ENCODE assay signal across 18 cellular contexts in genomic region chr1:173164686-173165085, GRCh38. TPM values are rescaled to one million over a fixed set of nuclear protein-coding genes. Genes with fewer than 3 reads are reported as not detected.
DNase-seq lines count a peak whose midpoint lies in the region; ATAC-seq and TF ChIP-seq lines count a peak whose summit lies in the region.
"Had no signal": no experiment of that assay in that cellular context is flagged by ENCODE, and none has a peak within 500 bp of the region (broad histone marks: within the 10 kb centered on the region; RNA-seq: fewer than 3 reads in every experiment).

No MANE protein-coding gene starts in this region.

- WGBS in neuronal stem cell (ENCODE audit: extremely low coverage in 2 of 2, insufficient read length in 2 of 2, insufficient replicate concordance in 1 of 2), 2 donors, result no CpG with 5 or more reads among the region's 7 CpGs
- WGBS in trophoblast cell (ENCODE audit: extremely low coverage, insufficient coverage, insufficient read length), result no CpG with 5 or more reads among the region's 7 CpGs

- H3K9me3 ChIP-seq in neuronal stem cell (replicated peaks in 1 of 2; ENCODE audit: control insufficient read depth in 2 of 2, insufficient read depth in 1 of 2, low read depth in 1 of 2, low read length in 2 of 2), result no peaks in the 10 kb centered on the region
- no peaks in the 10 kb centered on the region for H3K9me3 ChIP-seq in left lung
- H3K9me3 ChIP-seq in trophoblast cell (ENCODE audit: insufficient read depth, low read depth, low read length), result no peaks in the 10 kb centered on the region
- H3K9me3 ChIP-seq in left ventricle myocardium inferior (replicated peaks), result no peaks in the 10 kb centered on the region
- H3K9me3 ChIP-seq: BE2C, Caco-2 had no signal

- H3K4me1 ChIP-seq in neuronal stem cell (ENCODE audit: control insufficient read depth in 2 of 2, insufficient read depth in 1 of 2, low read depth in 1 of 2, low read length in 2 of 2), result no peaks in the 10 kb centered on the region
- H3K4me1 ChIP-seq in left lung, result no peaks in the 10 kb centered on the region
- no peaks in the 10 kb centered on the region for H3K4me1 ChIP-seq in trophoblast cell (ENCODE audit: control insufficient read depth in 1 of 2, insufficient read depth in 2 of 2, low read length in 2 of 2)
- no peaks in the 10 kb centered on the region for H3K4me1 ChIP-seq in left ventricle myocardium inferior
- H3K4me1 ChIP-seq: BE2C, Caco-2 had no signal

- no peak overlapping the region for H3K4me3 ChIP-seq in fibroblast of villous mesenchyme (ENCODE audit: low read depth, low read length)
- H3K4me3 ChIP-seq in kidney epithelial cell (ENCODE audit: low read depth, low read length), result no peak overlapping the region
- no peak overlapping the region for H3K4me3 ChIP-seq in neuronal stem cell (ENCODE audit: low read length in 2 of 2)
- no peak overlapping the region for H3K4me3 ChIP-seq in left lung
- no peak overlapping the region for H3K4me3 ChIP-seq in trophoblast cell (ENCODE audit: low read depth, low read length)
- H3K4me3 ChIP-seq in left ventricle myocardium inferior, result no peak overlapping the region
- H3K4me3 ChIP-seq: K562 had no signal

- intact Hi-C loops in left lung (cut with DNase I), result no loop called here
- intact Hi-C loops in left ventricle myocardium inferior (cut with micrococcal nuclease), result no loop called here

- H2AK5ac ChIP-seq in neuronal stem cell (ENCODE audit: low read depth, low read length) (no peak overlapping the region), trophoblast cell (ENCODE audit: low read length) (no peak overlapping the region)

- no peaks in the 10 kb centered on the region for H3K79me2 ChIP-seq in trophoblast cell (ENCODE audit: control insufficient read depth, insufficient read depth, low read length, poor library complexity)

- H3K79me1 ChIP-seq in neuronal stem cell (ENCODE audit: low read depth, low read length) (no peaks in the 10 kb centered on the region), trophoblast cell (ENCODE audit: low read length) (no peaks in the 10 kb centered on the region)

- H4K8ac ChIP-seq in neuronal stem cell (ENCODE audit: low read depth, low read length) (no peak overlapping the region), trophoblast cell (ENCODE audit: low read depth, low read length) (no peak overlapping the region)

- H3K9ac ChIP-seq in neuronal stem cell (ENCODE audit: low read depth, low read length, poor library complexity) (no peak overlapping the region), trophoblast cell (ENCODE audit: low read length) (no peak overlapping the region)

- no peaks in the 10 kb centered on the region for H3K36me3 ChIP-seq in kidney epithelial cell (ENCODE audit: control insufficient read depth, insufficient read depth, low read length)
- no peaks in the 10 kb centered on the region for H3K36me3 ChIP-seq in neuronal stem cell (replicated peaks in 1 of 2; ENCODE audit: control insufficient read depth in 2 of 2, insufficient read depth in 2 of 2, low read length in 2 of 2)
- H3K36me3 ChIP-seq in left lung, result no peaks in the 10 kb centered on the region
- H3K36me3 ChIP-seq in trophoblast cell (ENCODE audit: control insufficient read depth in 1 of 2, insufficient read depth in 2 of 2, low read length in 2 of 2), result no peaks in the 10 kb centered on the region
- H3K36me3 ChIP-seq in left ventricle myocardium inferior, result no peaks in the 10 kb centered on the region
- H3K36me3 ChIP-seq: BE2C had no signal

- no peak overlapping the region for H3K18ac ChIP-seq in neuronal stem cell (ENCODE audit: low read length)
- H3K18ac ChIP-seq in trophoblast cell (ENCODE audit: low read length), result no peak overlapping the region

- H3K23ac ChIP-seq in neuronal stem cell (ENCODE audit: low read depth, low read length, poor library complexity) (no peak overlapping the region), trophoblast cell (ENCODE audit: low read length) (no peak overlapping the region)

- TF ChIP-seq CTCF in fibroblast of villous mesenchyme (IDR thresholded peaks at IDR 0.05; ENCODE audit: insufficient read depth, low read depth, low read length), result no peak
- no peak for TF ChIP-seq CTCF in kidney epithelial cell (IDR thresholded peaks at IDR 0.05; ENCODE audit: insufficient read depth, low read length, poor library complexity, severe bottlenecking)
- TF ChIP-seq CTCF in left lung (IDR thresholded peaks at IDR 0.05), result no peak
- no peak for TF ChIP-seq CTCF in left ventricle myocardium inferior (IDR thresholded peaks at IDR 0.05; ENCODE audit: borderline replicate concordance)

- no peak overlapping the region for H2BK120ac ChIP-seq in neuronal stem cell (ENCODE audit: low read depth, low read length)
- H2BK120ac ChIP-seq in trophoblast cell (ENCODE audit: insufficient read depth, low read length, poor library complexity), result no peak overlapping the region

- no peak overlapping the region for H2BK12ac ChIP-seq in neuronal stem cell (ENCODE audit: low read length)
- no peak overlapping the region for H2BK12ac ChIP-seq in trophoblast cell (ENCODE audit: low read length)

- H4K91ac ChIP-seq in neuronal stem cell (ENCODE audit: low read depth, low read length, poor library complexity) (no peak overlapping the region), trophoblast cell (ENCODE audit: low read depth, low read length) (no peak overlapping the region)

- H2AFZ ChIP-seq in neuronal stem cell (ENCODE audit: low read length) (no peak overlapping the region), trophoblast cell (ENCODE audit: insufficient read depth, low read length, poor library complexity) (no peak overlapping the region)

- no peak overlapping the region for H3K14ac ChIP-seq in neuronal stem cell (ENCODE audit: low read length)
- no peak overlapping the region for H3K14ac ChIP-seq in trophoblast cell (ENCODE audit: low read length)

- H3K4me2 ChIP-seq in neuronal stem cell (ENCODE audit: insufficient read depth, low read length, poor library complexity, severe bottlenecking) (peak overlapping the region; percentile 18), trophoblast cell (ENCODE audit: low read length) (no peak overlapping the region)

- no peak overlapping the region for H4K12ac ChIP-seq in trophoblast cell (ENCODE audit: low read depth, low read length)

- DNase-seq in ELF-1 (ENCODE audit: low read depth, low spot score) (peak; percentile 1), fibroblast of villous mesenchyme (ENCODE audit: low read depth) (peak; percentile 18), kidney epithelial cell (ENCODE audit: low read depth) (peak; percentile 7), neuronal stem cell (ENCODE audit: low spot score) (peak; percentile 2), left lung (no peak), trophoblast cell (no peak), left ventricle myocardium inferior (no peak)
- DNase-seq: BE2C; Caco-2; CD4-positive, alpha-beta T cell; DMS153; NCI-H1105; NCI-H2081; NCI-H2171 treated with DMSO at 0.1 percent for 48 hours; NCI-H446 treated with DMSO at 0.1 percent for 48 hours; NK-92 treated with Interleukin-12 subunit alpha and Interleukin-12 subunit beta, amount 100 ng/mL, for 24 hours; Right ventricle myocardium superior had no signal

- H3K27ac ChIP-seq in neuronal stem cell (replicated peaks; ENCODE audit: low read length) (no peak overlapping the region), left lung (no peak overlapping the region), trophoblast cell (ENCODE audit: low read depth, low read length) (no peak overlapping the region), left ventricle myocardium inferior (replicated peaks) (no peak overlapping the region)

- H2BK15ac ChIP-seq in neuronal stem cell (ENCODE audit: low read length), result no peak overlapping the region

- no peak overlapping the region for H3K4ac ChIP-seq in neuronal stem cell (ENCODE audit: low read length)
- H3K4ac ChIP-seq in trophoblast cell (ENCODE audit: low read depth, low read length), result no peak overlapping the region

- no peak for ATAC-seq in left lung
- ATAC-seq: K562 had no signal

- H3K27me3 ChIP-seq in kidney epithelial cell (ENCODE audit: control insufficient read depth, insufficient read depth, low read length), result no peaks in the 10 kb centered on the region
- H3K27me3 ChIP-seq in neuronal stem cell (ENCODE audit: control insufficient read depth in 3 of 3, insufficient read depth in 3 of 3, low read depth in 1 of 3, low read length in 3 of 3), result no peaks in the 10 kb centered on the region
- no peaks in the 10 kb centered on the region for H3K27me3 ChIP-seq in left lung
- no peaks in the 10 kb centered on the region for H3K27me3 ChIP-seq in trophoblast cell (ENCODE audit: insufficient read depth, low read length)
- no peaks in the 10 kb centered on the region for H3K27me3 ChIP-seq in left ventricle myocardium inferior (ENCODE audit: low read depth)
- H3K27me3 ChIP-seq: BE2C had no signal

- H2BK5ac ChIP-seq in neuronal stem cell (ENCODE audit: low read length) (no peak overlapping the region), trophoblast cell (ENCODE audit: low read depth, low read length, poor library complexity) (no peak overlapping the region)

RNA-seq across cellular contexts. Expression of gene TNFSF4, which starts 42.4 kb away (rescaled TPM):
- total RNA-seq in fibroblast of villous mesenchyme, result 45.1 and 127 TPM in 2 replicates
- total RNA-seq in kidney epithelial cell, result 0.62 and 1.3 TPM in 2 replicates
- polyA plus RNA-seq in neuronal stem cell (2013, experiment 1 of 2), result 0.60 TPM
- 0.62 TPM for polyA plus RNA-seq in neuronal stem cell (2013, experiment 2 of 2)
- 1 to 10 TPM in 1 of 2 donors, under 1 TPM in 1; 0.73 to 1.3 TPM for total RNA-seq in left lung
- polyA plus RNA-seq in trophoblast cell (2013), result 0.57 and 0.70 TPM in 2 replicates
- 0.44 TPM for total RNA-seq in left ventricle myocardium inferior

Comparison
In these comparisons a context has a peak if more than half of its experiments do, and no peak if none do; other contexts are left out.
1. DNase-seq: peak in ELF-1 (single experiment), fibroblast of villous mesenchyme (single experiment), kidney epithelial cell (single experiment) and neuronal stem cell (single experiment); none in left lung (0 of 2), trophoblast cell (0 of 2) and left ventricle myocardium inferior (single experiment).
2. RNA of gene TNFSF4, which starts 42.4 kb away (total RNA-seq): 45.1 to 127 TPM in fibroblast of villous mesenchyme; 0.73 to 1.3 TPM in left lung, 0.62 to 1.3 TPM in kidney epithelial cell and 0.44 TPM in left ventricle myocardium inferior (single experiment); every median in the first group is over 10 times any median in the second.